Comparison of ENCODE assay signal across 2 cellular contexts in the genomic region with DNA sequence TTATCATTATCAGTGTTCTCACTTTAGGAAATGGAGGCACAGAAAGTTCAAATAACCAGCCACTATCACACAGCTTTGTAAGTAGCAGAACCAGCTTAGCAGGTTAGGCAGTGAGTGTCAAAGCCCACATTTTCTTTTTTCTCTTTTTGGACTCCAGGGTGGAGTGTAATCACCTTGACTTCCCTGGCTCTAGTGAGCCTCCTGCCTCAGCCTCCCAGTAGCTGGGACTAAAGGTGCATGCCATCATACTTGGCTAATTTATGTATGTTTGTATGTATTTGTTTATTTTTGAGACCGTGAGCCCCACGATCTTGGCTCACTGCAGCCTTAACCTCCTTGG.
A peak's percentile ranks its signal among the peaks of the same experiment; 100 is the strongest.
TF ChIP-seq lines count a peak whose summit lies in the region.

No MANE protein-coding gene starts in this region.

TF ChIP-seq in WTC11, 78 proteins besides CTCF, POLR2A, EP300 and RAD21:
- TF ChIP-seq, protein P1, sequence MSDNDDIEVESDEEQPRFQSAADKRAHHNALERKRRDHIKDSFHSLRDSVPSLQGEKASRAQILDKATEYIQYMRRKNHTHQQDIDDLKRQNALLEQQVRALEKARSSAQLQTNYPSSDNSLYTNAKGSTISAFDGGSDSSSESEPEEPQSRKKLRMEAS (CRISPR knock-in tag; IDR thresholded peaks at IDR 0.05): no peak
- no peak for TF ChIP-seq TP53 (CRISPR knock-in tag; IDR thresholded peaks at IDR 0.05)
- no peak for TF ChIP-seq ESRRA (CRISPR knock-in tag; IDR thresholded peaks at IDR 0.05; ENCODE audit: borderline replicate concordance)
- TF ChIP-seq, protein P2, sequence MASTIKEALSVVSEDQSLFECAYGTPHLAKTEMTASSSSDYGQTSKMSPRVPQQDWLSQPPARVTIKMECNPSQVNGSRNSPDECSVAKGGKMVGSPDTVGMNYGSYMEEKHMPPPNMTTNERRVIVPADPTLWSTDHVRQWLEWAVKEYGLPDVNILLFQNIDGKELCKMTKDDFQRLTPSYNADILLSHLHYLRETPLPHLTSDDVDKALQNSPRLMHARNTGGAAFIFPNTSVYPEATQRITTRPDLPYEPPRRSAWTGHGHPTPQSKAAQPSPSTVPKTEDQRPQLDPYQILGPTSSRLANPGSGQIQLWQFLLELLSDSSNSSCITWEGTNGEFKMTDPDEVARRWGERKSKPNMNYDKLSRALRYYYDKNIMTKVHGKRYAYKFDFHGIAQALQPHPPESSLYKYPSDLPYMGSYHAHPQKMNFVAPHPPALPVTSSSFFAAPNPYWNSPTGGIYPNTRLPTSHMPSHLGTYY (CRISPR knock-in tag; IDR thresholded peaks at IDR 0.05): no peak
- no peak for TF ChIP-seq FOXK1 (CRISPR knock-in tag; IDR thresholded peaks at IDR 0.05)
- TF ChIP-seq JUN (CRISPR knock-in tag; IDR thresholded peaks at IDR 0.05): no peak
- TF ChIP-seq ETV6 (CRISPR knock-in tag; IDR thresholded peaks at IDR 0.05): no peak
- no peak for TF ChIP-seq OVOL2 (CRISPR knock-in tag; IDR thresholded peaks at IDR 0.05; ENCODE audit: borderline replicate concordance)
- no peak for TF ChIP-seq SOX15 (CRISPR knock-in tag; IDR thresholded peaks at IDR 0.05)
- TF ChIP-seq ZNF121 (CRISPR knock-in tag; IDR thresholded peaks at IDR 0.05): no peak
- TF ChIP-seq ELF4 (CRISPR knock-in tag; IDR thresholded peaks at IDR 0.05; ENCODE audit: low read depth): no peak
- no peak for TF ChIP-seq SP1 (CRISPR knock-in tag; conservative IDR thresholded peaks at IDR 0.05)
- TF ChIP-seq RORB (CRISPR knock-in tag; IDR thresholded peaks at IDR 0.05): no peak
- no peak for TF ChIP-seq SMAD4 (CRISPR knock-in tag; IDR thresholded peaks at IDR 0.05)
- TF ChIP-seq NFYB (CRISPR knock-in tag; conservative IDR thresholded peaks at IDR 0.05; ENCODE audit: low read depth): no peak
- TF ChIP-seq NR2C2 (CRISPR knock-in tag; IDR thresholded peaks at IDR 0.05): no peak
- no peak for TF ChIP-seq ZNF512 (CRISPR knock-in tag; IDR thresholded peaks at IDR 0.05; ENCODE audit: borderline replicate concordance)
- no peak for TF ChIP-seq JAZF1 (CRISPR knock-in tag; IDR thresholded peaks at IDR 0.05)
- no peak for TF ChIP-seq CBFB (CRISPR knock-in tag; IDR thresholded peaks at IDR 0.05; ENCODE audit: low read depth)

TF ChIP-seq in HepG2, 621 proteins besides CTCF, POLR2A, EP300 and RAD21 (continued from another document and continues in another):
- TF ChIP-seq SP1 (IDR thresholded peaks at IDR 0.05) (0 out of 2 replicates have a peak, but pooled peaks have one; percentile 6), SP1 (CRISPR knock-in tag; IDR thresholded peaks at IDR 0.05) (no peak), THYN1 (CRISPR knock-in tag; IDR thresholded peaks at IDR 0.05; ENCODE audit: borderline replicate concordance, low read depth) (no peak), NFE2 (CRISPR knock-in tag; IDR thresholded peaks at IDR 0.05) (no peak), FOXM1 (CRISPR knock-in tag; IDR thresholded peaks at IDR 0.05) (no peak), TEAD3 (CRISPR knock-in tag; optimal IDR thresholded peaks at IDR 0.05; ENCODE audit: borderline replicate concordance) (peak; percentile 31), GATAD2A (CRISPR knock-in tag; IDR thresholded peaks at IDR 0.05) (no peak), ZNF414 (CRISPR knock-in tag; IDR thresholded peaks at IDR 0.05) (no peak), ZNF776 (CRISPR knock-in tag; IDR thresholded peaks at IDR 0.05) (no peak), ZBTB3 (CRISPR knock-in tag; IDR thresholded peaks at IDR 0.05; ENCODE audit: borderline replicate concordance, low read depth) (no peak), ZNF543 (CRISPR knock-in tag; IDR thresholded peaks at IDR 0.05) (no peak), GLI4 (CRISPR knock-in tag; IDR thresholded peaks at IDR 0.05; ENCODE audit: borderline replicate concordance) (peak; percentile 5; the same call in 1 of the 2 replicates), KDM6A (CRISPR knock-in tag; IDR thresholded peaks at IDR 0.05; ENCODE audit: low read depth) (no peak), TIGD3 (CRISPR knock-in tag; IDR thresholded peaks at IDR 0.05; ENCODE audit: borderline replicate concordance) (no peak), CC2D1A (CRISPR knock-in tag; IDR thresholded peaks at IDR 0.05) (0 out of 2 replicates have a peak, but pooled peaks have one; percentile 52), ZMYM4 (CRISPR knock-in tag; IDR thresholded peaks at IDR 0.05) (no peak), MAZ (IDR thresholded peaks at IDR 0.05; ENCODE audit: borderline replicate concordance, low read depth, low read length) (no peak), MAZ (CRISPR knock-in tag; IDR thresholded peaks at IDR 0.05; ENCODE audit: low read depth) (peak; percentile 33; the same call in 1 of the 2 replicates), ZNF563 (CRISPR knock-in tag; IDR thresholded peaks at IDR 0.05) (no peak), MIXL1 (CRISPR knock-in tag; IDR thresholded peaks at IDR 0.05) (no peak), ZNF337 (CRISPR knock-in tag; IDR thresholded peaks at IDR 0.05; ENCODE audit: borderline replicate concordance, low read depth) (no peak), PREB (CRISPR knock-in tag; IDR thresholded peaks at IDR 0.05) (no peak), ZNF790 (CRISPR knock-in tag; IDR thresholded peaks at IDR 0.05; ENCODE audit: borderline replicate concordance) (no peak), SNAI1 (CRISPR knock-in tag; IDR thresholded peaks at IDR 0.05; ENCODE audit: borderline replicate concordance) (0 out of 2 replicates have a peak, but pooled peaks have one; percentile 29), ZIK1 (CRISPR knock-in tag; IDR thresholded peaks at IDR 0.05; ENCODE audit: borderline replicate concordance, low read depth) (peak; percentile 40; the same call in 1 of the 2 replicates), NFAT5 (CRISPR knock-in tag; IDR thresholded peaks at IDR 0.05) (no peak), ZNF317 (CRISPR knock-in tag; IDR thresholded peaks at IDR 0.05) (0 out of 2 replicates have a peak, but pooled peaks have one; percentile 50), SNAPC2 (CRISPR knock-in tag; IDR thresholded peaks at IDR 0.05) (0 out of 2 replicates have a peak, but pooled peaks have one; percentile 33), FOXA3 (CRISPR knock-in tag; IDR thresholded peaks at IDR 0.05) (no peak), IKZF4 (CRISPR knock-in tag; IDR thresholded peaks at IDR 0.05; ENCODE audit: borderline replicate concordance, low read depth, not compliant biosample characterization) (peak; percentile 35), FOXK1 (CRISPR knock-in tag; IDR thresholded peaks at IDR 0.05; ENCODE audit: borderline replicate concordance, low read depth) (no peak), PTBP1 (IDR thresholded peaks at IDR 0.05; ENCODE audit: low read depth, low read length, poor library complexity, severe bottlenecking) (no peak)
- TF ChIP-seq, protein P3, sequence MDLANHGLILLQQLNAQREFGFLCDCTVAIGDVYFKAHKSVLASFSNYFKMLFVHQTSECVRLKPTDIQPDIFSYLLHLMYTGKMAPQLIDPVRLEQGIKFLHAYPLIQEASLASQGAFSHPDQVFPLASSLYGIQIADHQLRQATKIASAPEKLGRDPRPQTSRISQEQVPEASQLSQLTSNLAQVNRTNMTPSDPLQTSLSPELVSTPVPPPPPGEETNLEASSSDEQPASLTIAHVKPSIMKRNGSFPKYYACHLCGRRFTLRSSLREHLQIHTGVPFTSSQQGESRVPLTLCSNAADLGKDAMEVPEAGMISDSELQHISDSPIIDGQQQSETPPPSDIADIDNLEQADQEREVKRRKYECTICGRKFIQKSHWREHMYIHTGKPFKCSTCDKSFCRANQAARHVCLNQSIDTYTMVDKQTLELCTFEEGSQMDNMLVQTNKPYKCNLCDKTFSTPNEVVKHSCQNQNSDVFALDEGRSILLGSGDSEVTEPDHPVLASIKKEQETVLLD (CRISPR knock-in tag; IDR thresholded peaks at IDR 0.05; ENCODE audit: low read depth): no peak
- TF ChIP-seq, protein P4, sequence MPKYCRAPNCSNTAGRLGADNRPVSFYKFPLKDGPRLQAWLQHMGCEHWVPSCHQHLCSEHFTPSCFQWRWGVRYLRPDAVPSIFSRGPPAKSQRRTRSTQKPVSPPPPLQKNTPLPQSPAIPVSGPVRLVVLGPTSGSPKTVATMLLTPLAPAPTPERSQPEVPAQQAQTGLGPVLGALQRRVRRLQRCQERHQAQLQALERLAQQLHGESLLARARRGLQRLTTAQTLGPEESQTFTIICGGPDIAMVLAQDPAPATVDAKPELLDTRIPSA (CRISPR knock-in tag; IDR thresholded peaks at IDR 0.05; ENCODE audit: borderline replicate concordance): 0 out of 2 replicates have a peak, but pooled peaks have one; percentile 23
- TF ChIP-seq, protein P5, sequence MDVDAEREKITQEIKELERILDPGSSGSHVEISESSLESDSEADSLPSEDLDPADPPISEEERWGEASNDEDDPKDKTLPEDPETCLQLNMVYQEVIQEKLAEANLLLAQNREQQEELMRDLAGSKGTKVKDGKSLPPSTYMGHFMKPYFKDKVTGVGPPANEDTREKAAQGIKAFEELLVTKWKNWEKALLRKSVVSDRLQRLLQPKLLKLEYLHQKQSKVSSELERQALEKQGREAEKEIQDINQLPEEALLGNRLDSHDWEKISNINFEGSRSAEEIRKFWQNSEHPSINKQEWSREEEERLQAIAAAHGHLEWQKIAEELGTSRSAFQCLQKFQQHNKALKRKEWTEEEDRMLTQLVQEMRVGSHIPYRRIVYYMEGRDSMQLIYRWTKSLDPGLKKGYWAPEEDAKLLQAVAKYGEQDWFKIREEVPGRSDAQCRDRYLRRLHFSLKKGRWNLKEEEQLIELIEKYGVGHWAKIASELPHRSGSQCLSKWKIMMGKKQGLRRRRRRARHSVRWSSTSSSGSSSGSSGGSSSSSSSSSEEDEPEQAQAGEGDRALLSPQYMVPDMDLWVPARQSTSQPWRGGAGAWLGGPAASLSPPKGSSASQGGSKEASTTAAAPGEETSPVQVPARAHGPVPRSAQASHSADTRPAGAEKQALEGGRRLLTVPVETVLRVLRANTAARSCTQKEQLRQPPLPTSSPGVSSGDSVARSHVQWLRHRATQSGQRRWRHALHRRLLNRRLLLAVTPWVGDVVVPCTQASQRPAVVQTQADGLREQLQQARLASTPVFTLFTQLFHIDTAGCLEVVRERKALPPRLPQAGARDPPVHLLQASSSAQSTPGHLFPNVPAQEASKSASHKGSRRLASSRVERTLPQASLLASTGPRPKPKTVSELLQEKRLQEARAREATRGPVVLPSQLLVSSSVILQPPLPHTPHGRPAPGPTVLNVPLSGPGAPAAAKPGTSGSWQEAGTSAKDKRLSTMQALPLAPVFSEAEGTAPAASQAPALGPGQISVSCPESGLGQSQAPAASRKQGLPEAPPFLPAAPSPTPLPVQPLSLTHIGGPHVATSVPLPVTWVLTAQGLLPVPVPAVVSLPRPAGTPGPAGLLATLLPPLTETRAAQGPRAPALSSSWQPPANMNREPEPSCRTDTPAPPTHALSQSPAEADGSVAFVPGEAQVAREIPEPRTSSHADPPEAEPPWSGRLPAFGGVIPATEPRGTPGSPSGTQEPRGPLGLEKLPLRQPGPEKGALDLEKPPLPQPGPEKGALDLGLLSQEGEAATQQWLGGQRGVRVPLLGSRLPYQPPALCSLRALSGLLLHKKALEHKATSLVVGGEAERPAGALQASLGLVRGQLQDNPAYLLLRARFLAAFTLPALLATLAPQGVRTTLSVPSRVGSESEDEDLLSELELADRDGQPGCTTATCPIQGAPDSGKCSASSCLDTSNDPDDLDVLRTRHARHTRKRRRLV (CRISPR knock-in tag; IDR thresholded peaks at IDR 0.05): peak; percentile 31
